In genomic region chr9:137169764-137170460, GRCh38 we compare ENCODE assay signal across 8 cellular contexts. TPM values are rescaled to one million over a fixed set of nuclear protein-coding genes. Genes with fewer than 3 reads are reported as not detected.
DNase-seq lines count a peak whose midpoint lies in the region; ATAC-seq, FAIRE-seq and TF ChIP-seq lines count a peak whose summit lies in the region.

Gene LRRC26 (minus strand): TSS chr9:137170051. CDS start chr9:137169943, 108 bp downstream.

- H4K8ac ChIP-seq in H1 (ENCODE audit: extremely low read depth, insufficient read depth, low read length) = peak within 1 kb of the TSS; percentile 51; the same call in 1 of the 2 replicates

- H3K4me2 ChIP-seq in H1 (ENCODE audit: insufficient read depth in 1 of 2, low read depth in 2 of 2, low read length in 2 of 2) (peak within 1 kb of the TSS; percentile 68 to 96), neural progenitor cell (peak within 1 kb of the TSS; percentile 93)

- H3K14ac ChIP-seq in H1 (ENCODE audit: insufficient read length) = no peak within 1 kb of the TSS

- H3F3A ChIP-seq in neural progenitor cell (ENCODE audit: low read depth) = peaks cover 17% of the 10 kb centered on the region

- H3K4me3 ChIP-seq in LNCaP clone FGC (ENCODE audit: low read depth, low read length) = peak within 1 kb of the TSS; percentile 64
- H3K4me3 ChIP-seq in H1 (ENCODE audit: extremely low read depth in 1 of 4, insufficient read depth in 2 of 4, low read depth in 3 of 4, low read length in 4 of 4) = peak within 1 kb of the TSS; percentile 35 to 65 (median 49)
- H3K4me3 ChIP-seq in neural progenitor cell = peak within 1 kb of the TSS; percentile 52

- peaks cover 32% of the 10 kb centered on the region for H3K27me3 Mint-ChIP-seq in CD4-positive, alpha-beta T cell
- peaks cover 30% of the 10 kb centered on the region for H3K27me3 Mint-ChIP-seq in neural progenitor cell (ENCODE audit: insufficient read depth, low read depth)

- intact Hi-C loops in CD4-positive, alpha-beta T cell (cut with DNase I, micrococcal nuclease) = loop anchor here in 1 of 2 experiments (10.0 kb wide), 1 partner anchor 45 kb away; no protein-coding TSS in a partner anchor

- TF ChIP-seq CTCF in CD4-positive, alpha-beta T cell (IDR thresholded peaks at IDR 0.05) = no peak
- TF ChIP-seq CTCF in LNCaP clone FGC (IDR thresholded peaks at IDR 0.05; ENCODE audit: control insufficient read depth, extremely low read depth, insufficient read depth) (no peak), H1 (IDR thresholded peaks at IDR 0.05; ENCODE audit: control extremely low read depth in 1 of 3, insufficient read depth in 1 of 3, low read depth in 1 of 3, low read length in 3 of 3) (no peak), neural progenitor cell (IDR thresholded peaks at IDR 0.05) (peak; percentile 0)

- H2AFZ ChIP-seq in H1 (ENCODE audit: low read length) (peak within 1 kb of the TSS; percentile 73; the same call in 1 of the 2 replicates), neural progenitor cell (replicated peaks) (peak within 1 kb of the TSS; percentile 98)

- WGBS in H1 (ENCODE audit: extremely low coverage in 1 of 2, insufficient coverage in 1 of 2, insufficient read length in 1 of 2, insufficient replicate concordance in 2 of 2, low coverage in 1 of 2, low lambda C conversion rate in 2 of 2, missing lambda C conversion rate in 1 of 2), 2 experiments = 24% methylated on average over 44 of the region's 57 CpGs; no CpG with 5 or more reads in 1 of the 2 experiments

- H2BK120ac ChIP-seq in H1 (replicated peaks; ENCODE audit: low read depth, low read length) = no peak within 1 kb of the TSS

- H3K4me1 Mint-ChIP-seq in CD4-positive, alpha-beta T cell (ENCODE audit: low read depth) = no peaks in the 10 kb centered on the region
- no peaks in the 10 kb centered on the region for H3K4me1 Mint-ChIP-seq in neural progenitor cell

- H3K4me1 ChIP-seq in H1 (replicated peaks in 1 of 4; ENCODE audit: control insufficient read depth in 3 of 4, insufficient read depth in 4 of 4, low read length in 3 of 4) (peaks cover 0 to 17% (median 11%) of the 10 kb centered on the region in 4 experiments; a peak in 6 of 7 replicates), neural progenitor cell (peaks cover 20% of the 10 kb centered on the region)

- H2BK20ac ChIP-seq in H1 (ENCODE audit: low read length) = no peak within 1 kb of the TSS

- peak within 1 kb of the TSS; percentile 78 for H3K18ac ChIP-seq in H1 (ENCODE audit: extremely low read depth, low read length)

- TF ChIP-seq EP300 in H1 (IDR thresholded peaks at IDR 0.05; ENCODE audit: borderline replicate concordance in 1 of 2, low read depth in 2 of 2, low read length in 2 of 2) = no peak

- no peak within 1 kb of the TSS for H3K56ac ChIP-seq in H1 (replicated peaks; ENCODE audit: insufficient read length, low read depth, low read length)

- H3K27ac Mint-ChIP-seq in CD4-positive, alpha-beta T cell = no peak within 1 kb of the TSS
- H3K27ac Mint-ChIP-seq in neural progenitor cell = no peak within 1 kb of the TSS

- peak within 1 kb of the TSS; percentile 38 for H3K4me3 Mint-ChIP-seq in CD4-positive, alpha-beta T cell
- H3K4me3 Mint-ChIP-seq in neural progenitor cell = peak within 1 kb of the TSS; percentile 70

- H2BK15ac ChIP-seq in H1 (ENCODE audit: low read length) = peak within 1 kb of the TSS; percentile 88; the same call in 1 of the 2 replicates

- H3K36me3 ChIP-seq in H1 (ENCODE audit: control insufficient read depth in 2 of 4, insufficient read depth in 4 of 4, low read length in 3 of 4) (no peaks in the 10 kb centered on the region; a peak in 1 of 8 replicates), neural progenitor cell (no peaks in the 10 kb centered on the region)

- no peak within 1 kb of the TSS for H2AK5ac ChIP-seq in H1 (ENCODE audit: low read depth, low read length)

- H3K23ac ChIP-seq in H1 (ENCODE audit: insufficient read length) = no peak within 1 kb of the TSS

- H3K27me3 ChIP-seq in CD4-positive, alpha-beta T cell (ENCODE audit: control insufficient read depth, insufficient read depth, low read length) = peaks cover 79% of the 10 kb centered on the region
- H3K27me3 ChIP-seq in H1 (replicated peaks in 1 of 4; ENCODE audit: control insufficient read depth in 3 of 4, extremely low read depth in 1 of 4, insufficient read depth in 3 of 4, low read length in 3 of 4) = peaks cover 36 to 76% (median 63%) of the 10 kb centered on the region in 4 experiments
- peaks cover 100% of the 10 kb centered on the region for H3K27me3 ChIP-seq in neural progenitor cell

- peak within 1 kb of the TSS; percentile 74 for H4K91ac ChIP-seq in H1 (replicated peaks; ENCODE audit: insufficient read length, low read length)

- no peaks in the 10 kb centered on the region for H3K79me1 ChIP-seq in H1 (ENCODE audit: low read depth, low read length)

- ATAC-seq in CD4-positive, alpha-beta T cell (ENCODE audit: poor library complexity) = no peak
- no peak for ATAC-seq in GM18858 (IDR thresholded peaks at IDR 0.05; ENCODE audit: unreplicated experiment)

- peak within 1 kb of the TSS; percentile 39; the same call in 1 of the 2 replicates for H2BK12ac ChIP-seq in H1 (ENCODE audit: low read depth, low read length)

- no peaks in the 10 kb centered on the region for H3K36me3 Mint-ChIP-seq in CD4-positive, alpha-beta T cell (ENCODE audit: low read depth)
- H3K36me3 Mint-ChIP-seq in neural progenitor cell = no peaks in the 10 kb centered on the region

- H3K79me2 ChIP-seq in H1 (ENCODE audit: control insufficient read depth in 1 of 2, insufficient read depth in 2 of 2, low read length in 2 of 2) (no peaks in the 10 kb centered on the region), neural progenitor cell (ENCODE audit: low read depth) (no peaks in the 10 kb centered on the region)

- no peak for TF ChIP-seq RAD21 in H1 (IDR thresholded peaks at IDR 0.05 in 1 of 2, conservative IDR thresholded peaks at IDR 0.05 in 1 of 2; ENCODE audit: low read depth in 2 of 2, low read length in 2 of 2)

- H4K20me1 ChIP-seq in H1 (replicated peaks in 1 of 2; ENCODE audit: control insufficient read depth in 1 of 2, insufficient read depth in 2 of 2, low read length in 2 of 2) = peaks cover 0 to 8% of the 10 kb centered on the region in 2 experiments
- peaks cover 54% of the 10 kb centered on the region for H4K20me1 ChIP-seq in neural progenitor cell (ENCODE audit: low read depth)

- H3K9ac ChIP-seq in H1 (replicated peaks in 1 of 4; ENCODE audit: extremely low read depth in 1 of 4, low read depth in 3 of 4, low read length in 3 of 4) = peak within 1 kb of the TSS in 1 of 4 experiments; percentile 50; a peak in 1 of 7 replicates
- H3K9ac ChIP-seq in neural progenitor cell = no peak within 1 kb of the TSS

- no peaks in the 10 kb centered on the region for H3K9me3 ChIP-seq in CD4-positive, alpha-beta T cell (ENCODE audit: control insufficient read depth, low read length)
- H3K9me3 ChIP-seq in H1 (ENCODE audit: insufficient read depth in 2 of 2, low read depth in 1 of 2, low read length in 1 of 2) = no peaks in the 10 kb centered on the region
- H3K9me3 ChIP-seq in neural progenitor cell (ENCODE audit: low read depth) = no peaks in the 10 kb centered on the region

- DNase-seq in CD4-positive, alpha-beta T cell = no peak
- DNase-seq in LNCaP clone FGC (ENCODE audit: low read depth) (peak; percentile 33), H1 (ENCODE audit: low read depth in 1 of 2, low spot score in 2 of 2) (no peak), neural progenitor cell (ENCODE audit: low spot score) (no peak), activated gamma-delta T cell treated with Interleukin-2 at 50 U/mL for 16 hours (no peak), A172 (ENCODE audit: low spot score) (no peak)
- DNase-seq in stimulated activated CD4-positive, alpha-beta T cell treated with anti-CD3 and anti-CD28 coated beads, Interleukin-4, amount 100 ng/mL, for 4 hours = no peak

- H3K4ac ChIP-seq in H1 (replicated peaks; ENCODE audit: insufficient read length, low read depth, low read length) = no peak within 1 kb of the TSS

- no peak for FAIRE-seq in H1 (lab: Jason Lieb, UNC)

- peaks cover 15% of the 10 kb centered on the region; the same call in 1 of the 2 replicates for H3K23me2 ChIP-seq in H1 (ENCODE audit: low read depth, low read length)

- no peak within 1 kb of the TSS for H3K27ac ChIP-seq in CD4-positive, alpha-beta T cell (ENCODE audit: low read depth, low read length)
- H3K27ac ChIP-seq in H1 (ENCODE audit: low read depth, low read length) (no peak within 1 kb of the TSS), neural progenitor cell (no peak within 1 kb of the TSS)

- TF ChIP-seq POLR2A in H1 (IDR thresholded peaks at IDR 0.05; ENCODE audit: control extremely low read depth in 1 of 2, low read depth in 2 of 2, low read length in 2 of 2) = no peak

- no peaks in the 10 kb centered on the region for H3K9me3 Mint-ChIP-seq in CD4-positive, alpha-beta T cell
- H3K9me3 Mint-ChIP-seq in neural progenitor cell = no peaks in the 10 kb centered on the region

- CTCF ChIA-PET in CD4-positive, alpha-beta T cell (lab: Charles Lee) = no interaction called here
- CTCF ChIA-PET in H1 (lab: Charles Lee; ENCODE audit: partially characterized antibody) = interaction anchor here (0.8 to 4.3 kb wide), 11 partner anchors 12 to 135 kb away, joined by 3 to 29 read pairs (median 4); partner anchors contain the start of genes ANAPC2, RNF224 and SSNA1

- no peak within 1 kb of the TSS for H4K5ac ChIP-seq in H1 (ENCODE audit: insufficient read length, low read depth, low read length)

- no peak within 1 kb of the TSS for H2BK5ac ChIP-seq in H1 (ENCODE audit: low read depth, low read length)

- POLR2A ChIA-PET in CD4-positive, alpha-beta T cell (lab: Charles Lee) = no interaction called here
- POLR2A ChIA-PET in H1 (lab: Charles Lee; ENCODE audit: partially characterized antibody) = interaction anchor here (1.4 to 3.0 kb wide), 5 partner anchors 13 to 70 kb away, joined by 4 to 14 read pairs (median 7); partner anchors contain the start of gene TUBB4B

RNA-seq across cellular contexts. Expression of gene LRRC26, which starts in this region (rescaled TPM):
- not detected for total RNA-seq in CD4-positive, alpha-beta T cell
- 0.34 and 0.36 TPM in 2 replicates for total RNA-seq in H1 (2021; fragmentation: NEBNext Ultra II Directional; extraction: Animal tissue kit (Norgen Biotek cat#: 25700))
- 0.85 and 1.0 TPM in 2 replicates for polyA plus RNA-seq in H1 (2011; rRNA removed)
- polyA plus RNA-seq in H1 (2011; cell fraction: cytosol; rRNA removed) = 0.25 TPM
- polyA plus RNA-seq in H1 (2011; cell fraction: nucleus; rRNA removed) = 0.60 TPM
- 0.75 to 1.2 TPM (median 0.90 TPM) in 3 of 4 replicates, not detected in the other for polyA plus RNA-seq in H1 (2012, experiment 1 of 2)
- polyA plus RNA-seq in H1 (2012, experiment 2 of 2) = 0.18 TPM
- 1.1 TPM for polyA plus RNA-seq in H1 (2013, experiment 1 of 2)
- 0.74 TPM for polyA plus RNA-seq in H1 (2013, experiment 2 of 2)
- not detected in 2 replicates for polyA minus RNA-seq in H1 (2011; rRNA and poly(A)+ RNA removed)
- polyA minus RNA-seq in H1 (2011; cell fraction: cytosol; rRNA and poly(A)+ RNA removed) = not detected
- 0.90 TPM for polyA minus RNA-seq in H1 (2011; cell fraction: nucleus; rRNA and poly(A)+ RNA removed)
- total RNA-seq in neural progenitor cell (ENCODE audit: low replicate concordance) = 0.59 TPM in 1 of 2 replicates, not detected in the other
- total RNA-seq in A172 (2014; rRNA removed; shearing (Covaris generic)) = not detected in 2 replicates
